In genomic region chr19:41219924-41220567, GRCh38 we compare ENCODE assay signal across 10 cellular contexts. TPM values are rescaled to one million over a fixed set of nuclear protein-coding genes. Genes with fewer than 3 reads are reported as not detected.
DNase-seq lines count a peak whose midpoint lies in the region; ATAC-seq and TF ChIP-seq lines count a peak whose summit lies in the region.
"Had no signal": no experiment of that assay in that cellular context is flagged by ENCODE, and none has a peak within 500 bp of the region (broad histone marks: within the 10 kb centered on the region; RNA-seq: fewer than 3 reads in every experiment).

No MANE protein-coding gene starts in this region.

- peak overlapping the region; percentile 91 for H3K27ac ChIP-seq in ACC112 (ENCODE audit: low read depth, low read length)
- peak overlapping the region; percentile 77 for H3K27ac ChIP-seq in epithelial cell of prostate

- H3K27me3 ChIP-seq in ACC112 (ENCODE audit: insufficient read depth, low read length) (no peaks in the 10 kb centered on the region), mucosa of stomach (ENCODE audit: control insufficient read depth, insufficient read depth, low read length) (peaks cover 29% of the 10 kb centered on the region)

- DNase-seq in OCI-M1 (lab: John Stamatoyannopoulos, UW): peak; percentile 90
- no peak for DNase-seq in epithelial cell of prostate (ENCODE audit: low read depth, low spot score)
- no peak for DNase-seq in mesenteric fat pad (ENCODE audit: low spot score)
- no peak for DNase-seq in GM13977 (ENCODE audit: low spot score)
- DNase-seq: DMS53, retina had no signal

- in situ Hi-C loops in GM13977 (cut with MboI; ENCODE audit: low pct_unique_long_range_greater_than_20kb, low sequenced_read_pairs, unreplicated experiment): no loop called here

- H3K9ac ChIP-seq in mucosa of stomach (ENCODE audit: low read length): peak overlapping the region; percentile 70

- peaks cover 42% of the 10 kb centered on the region for H3K4me1 ChIP-seq in ACC112 (ENCODE audit: control insufficient read depth, insufficient read depth, low read length, unreplicated experiment)
- peaks cover 6% of the 10 kb centered on the region for H3K4me1 ChIP-seq in mucosa of stomach (ENCODE audit: control insufficient read depth, insufficient read depth, low read length)

- H3K36me3 ChIP-seq in ACC112 (ENCODE audit: insufficient read depth, low read length) (peaks cover 12% of the 10 kb centered on the region; the same call in 1 of the 2 replicates), mucosa of stomach (ENCODE audit: control insufficient read depth, insufficient read depth, low read length) (no peaks in the 10 kb centered on the region)

- no peaks in the 10 kb centered on the region for H3K9me3 ChIP-seq in mucosa of stomach (ENCODE audit: control insufficient read depth, low read length)

- no peak for TF ChIP-seq CTCF in GM13977 (IDR thresholded peaks at IDR 0.05; ENCODE audit: extremely low read depth, insufficient read depth, missing control alignments)

- no peak overlapping the region for H2AFZ ChIP-seq in ACC112 (ENCODE audit: low read length, unreplicated experiment)

- peaks cover 48% of the 10 kb centered on the region for H3K79me2 ChIP-seq in ACC112 (ENCODE audit: control insufficient read depth, insufficient read depth, low read length, unreplicated experiment)

- H3K4me3 ChIP-seq in ACC112 (ENCODE audit: low read depth, low read length) (peak overlapping the region; percentile 82), mucosa of stomach (ENCODE audit: low read length) (peak overlapping the region; percentile 25)

- ATAC-seq in GM21367 (IDR thresholded peaks at IDR 0.05; ENCODE audit: unreplicated experiment) (no peak), GM18498 (IDR thresholded peaks at IDR 0.05; ENCODE audit: unreplicated experiment) (no peak)

RNA-seq across cellular contexts. Expression of gene AXL, which starts 1.0 kb away (rescaled TPM):
- 61.1 TPM for total RNA-seq in mesenteric fat pad

RNA-seq across cellular contexts. Expression of gene CYP2S1, which starts 27.0 kb away (rescaled TPM):
- 2.2 TPM for total RNA-seq in mesenteric fat pad

RNA-seq across cellular contexts. Expression of gene HNRNPUL1, which starts 44.1 kb away (rescaled TPM):
- 143 TPM for total RNA-seq in mesenteric fat pad
